ENCODE assay signal across 22 cellular contexts in genomic region chr10:128318366-128318765, GRCh38.
"Had no signal": no experiment of that assay in that cellular context is flagged by ENCODE, and none has a peak within 500 bp of the region (broad histone marks: within the 10 kb centered on the region; RNA-seq: fewer than 3 reads in every experiment).

No MANE protein-coding gene starts in this region.

- H3K9me3 ChIP-seq: heart left ventricle, left lung, lower lobe of right lung, mucosa of descending colon, ovary, suprapubic skin, thyroid gland had no signal

- DNase-seq: central memory CD4-positive, alpha-beta T cell; effector CD8-positive, alpha-beta T cell; heart left ventricle; hippocampal formation; kidney glomerular epithelial cell; left lung; lower lobe of right lung; mucosa of descending colon; naive thymus-derived CD8-positive, alpha-beta T cell; ovary; right cardiac atrium; small intestine; stimulated activated CD4-positive, alpha-beta T cell treated with anti-CD3 and anti-CD28 coated beads, Interleukin-4, amount 100 ng/mL, for 1 hour; stimulated activated CD8-positive, alpha-beta memory T cell treated with anti-CD3 and anti-CD28 coated beads, Interleukin-4, amount 100 ng/mL, for 48 hours; stimulated activated naive CD8-positive, alpha-beta T cell treated with anti-CD3 and anti-CD28 coated beads, Interleukin-15, Interleukin-2, amounts not matched to agents 100 U/mL and 50 U/mL, for 24 hours; thyroid gland had no signal

- H3K9me3 Mint-ChIP-seq: naive thymus-derived CD8-positive, alpha-beta T cell; neural crest cell; stimulated activated effector memory CD8-positive, alpha-beta T cell treated with anti-CD3 and anti-CD28 coated beads, Interleukin-12 subunit alpha, Interleukin-12 subunit beta, amount 100 ng/mL, for 72 hours had no signal

- H3K27ac Mint-ChIP-seq: memory B cell; naive thymus-derived CD8-positive, alpha-beta T cell; stimulated activated effector memory CD8-positive, alpha-beta T cell treated with anti-CD3 and anti-CD28 coated beads, Interleukin-12 subunit alpha, Interleukin-12 subunit beta, amount 100 ng/mL, for 72 hours had no signal

- H3K36me3 Mint-ChIP-seq: memory B cell; naive thymus-derived CD8-positive, alpha-beta T cell; stimulated activated effector memory CD8-positive, alpha-beta T cell treated with anti-CD3 and anti-CD28 coated beads, Interleukin-12 subunit alpha, Interleukin-12 subunit beta, amount 100 ng/mL, for 72 hours had no signal

- H3K4me3 ChIP-seq: coronary artery, heart left ventricle, left lung, lower lobe of right lung, mucosa of descending colon, ovary, suprapubic skin, thyroid gland had no signal

- H3K4me3 Mint-ChIP-seq: memory B cell; naive thymus-derived CD8-positive, alpha-beta T cell; neural crest cell; stimulated activated effector memory CD8-positive, alpha-beta T cell treated with anti-CD3 and anti-CD28 coated beads, Interleukin-12 subunit alpha, Interleukin-12 subunit beta, amount 100 ng/mL, for 72 hours had no signal

- H3K4me1 ChIP-seq: heart left ventricle, left lung, lower lobe of right lung, suprapubic skin, thyroid gland had no signal

- ATAC-seq: esophagus mucosa; heart left ventricle; left lung; lower lobe of right lung; mucosa of descending colon; naive thymus-derived CD8-positive, alpha-beta T cell; right cardiac atrium; stimulated activated effector memory CD8-positive, alpha-beta T cell treated with anti-CD3 and anti-CD28 coated beads, Interleukin-12 subunit alpha, Interleukin-12 subunit beta, amount 100 ng/mL, for 72 hours; stimulated activated naive CD8-positive, alpha-beta T cell treated with anti-CD3 and anti-CD28 coated beads, Interleukin-15, Interleukin-2, amounts not matched to agents 100 U/mL and 50 U/mL, for 24 hours had no signal

- H3K4me1 Mint-ChIP-seq: memory B cell; naive thymus-derived CD8-positive, alpha-beta T cell; stimulated activated effector memory CD8-positive, alpha-beta T cell treated with anti-CD3 and anti-CD28 coated beads, Interleukin-12 subunit alpha, Interleukin-12 subunit beta, amount 100 ng/mL, for 72 hours had no signal

- H3K27ac ChIP-seq: coronary artery, heart left ventricle, left lung, lower lobe of right lung, ovary, suprapubic skin, thyroid gland had no signal

- H3K36me3 ChIP-seq: heart left ventricle, left lung, lower lobe of right lung, ovary, suprapubic skin, thyroid gland had no signal

- H3K27me3 ChIP-seq: left lung, ovary, thyroid gland had no signal
